Comparison of ENCODE assay signal across 24 cellular contexts in genomic region chr1:164361927-164362326, GRCh38.
"Had no signal": no experiment of that assay in that cellular context is flagged by ENCODE, and none has a peak within 500 bp of the region (broad histone marks: within the 10 kb centered on the region; RNA-seq: fewer than 3 reads in every experiment).

No MANE protein-coding gene starts in this region.

- H3K4me1 ChIP-seq: SJSA1 had no signal

- H3K27me3 ChIP-seq: SJSA1 had no signal

- H3K9me3 ChIP-seq: MG63, SJSA1 had no signal

- ATAC-seq: HepG2, Panc1, PC-3 had no signal

- H3K27ac ChIP-seq: RWPE1, SJSA1, SK-N-MC had no signal

- DNase-seq: IMR-90; Karpas-422; KG1; MG63; NCI-H1092; NCI-H1105 treated with DMSO at 0.1 percent for 48 hours; NCI-H1417 treated with DMSO at 0.1 percent for 48 hours; NCI-H146; NCI-H1694 treated with DMSO at 0.1 percent for 48 hours; NCI-H1930; NCI-H2081; NCI-H2107; NCI-H345; NCI-H446 treated with DMSO at 0.1 percent for 48 hours; NCI-H510A treated with DMSO at 0.1 percent for 48 hours; NCI-H526; NK-92 treated with Interleukin-12 subunit alpha and Interleukin-12 subunit beta, amount 100 ng/mL, for 24 hours; PC-3; SIG-M5 had no signal

- H3K4me3 ChIP-seq: MG63, SJSA1, SK-N-MC had no signal
